In genomic region chr1:228486596-228487335, GRCh38 we compare ENCODE assay signal across 1 cellular context.
A peak's percentile ranks its signal among the peaks of the same experiment; 100 is the strongest.
TF ChIP-seq lines count a peak whose summit lies in the region.

No MANE protein-coding gene starts in this region.

TF ChIP-seq in HepG2, 621 proteins besides CTCF, POLR2A, EP300 and RAD21 (continued from another document and continues in another):
- TF ChIP-seq DRAP1 (CRISPR knock-in tag; IDR thresholded peaks at IDR 0.05), result peak; percentile 54; the same call in 1 of the 2 replicates
- peak; percentile 78; the same call in 1 of the 2 replicates for TF ChIP-seq ZBTB44 (CRISPR knock-in tag; IDR thresholded peaks at IDR 0.05)
- peak; percentile 78 for TF ChIP-seq CBFB (CRISPR knock-in tag; IDR thresholded peaks at IDR 0.05)
- TF ChIP-seq ZBTB43 (CRISPR knock-in tag; conservative IDR thresholded peaks at IDR 0.05), result peak; percentile 73
- TF ChIP-seq SAP130 (CRISPR knock-in tag; IDR thresholded peaks at IDR 0.05; ENCODE audit: low read depth), result peak; percentile 77
- TF ChIP-seq ZNF431 (CRISPR knock-in tag; IDR thresholded peaks at IDR 0.05; ENCODE audit: borderline replicate concordance, low read depth), result no peak; the same call in 1 of the 2 replicates
- peak; percentile 88 for TF ChIP-seq ZFX (CRISPR knock-in tag; IDR thresholded peaks at IDR 0.05; ENCODE audit: low read depth)
- TF ChIP-seq ZNF770 (CRISPR knock-in tag; IDR thresholded peaks at IDR 0.05), result peak; percentile 69
- 0 out of 2 replicates have a peak, but pooled peaks have one; percentile 38 for TF ChIP-seq ZNF136 (CRISPR knock-in tag; IDR thresholded peaks at IDR 0.05; ENCODE audit: low read depth)
- peak; percentile 94 for TF ChIP-seq MYPOP (CRISPR knock-in tag; IDR thresholded peaks at IDR 0.05)
- peak; percentile 81; the same call in 1 of the 2 replicates for TF ChIP-seq CERS6 (CRISPR knock-in tag; IDR thresholded peaks at IDR 0.05)
- peak; percentile 65; the same call in 1 of the 2 replicates for TF ChIP-seq NPAS2 (CRISPR knock-in tag; IDR thresholded peaks at IDR 0.05; ENCODE audit: borderline replicate concordance)
- no peak; the same call in 1 of the 2 replicates for TF ChIP-seq ZFP82 (CRISPR knock-in tag; IDR thresholded peaks at IDR 0.05; ENCODE audit: borderline replicate concordance)
- TF ChIP-seq PHF5A (CRISPR knock-in tag; IDR thresholded peaks at IDR 0.05; ENCODE audit: low read depth, unreplicated experiment), result no peak
- TF ChIP-seq DNMT1 (CRISPR knock-in tag; IDR thresholded peaks at IDR 0.05), result peak; percentile 90; the same call in 1 of the 2 replicates
- peak; percentile 97; the same call in 1 of the 2 replicates for TF ChIP-seq ZNF558 (CRISPR knock-in tag; IDR thresholded peaks at IDR 0.05; ENCODE audit: borderline replicate concordance)
- TF ChIP-seq ZNF17 (CRISPR knock-in tag; IDR thresholded peaks at IDR 0.05), result no peak
- no peak for TF ChIP-seq NR2C2 (CRISPR knock-in tag; IDR thresholded peaks at IDR 0.05; ENCODE audit: borderline replicate concordance)
- TF ChIP-seq ZBTB4 (CRISPR knock-in tag; IDR thresholded peaks at IDR 0.05; ENCODE audit: borderline replicate concordance), result peak; percentile 86; the same call in 1 of the 2 replicates
- TF ChIP-seq MLLT10 (CRISPR knock-in tag; IDR thresholded peaks at IDR 0.05), result no peak
- no peak for TF ChIP-seq ZNF7 (CRISPR knock-in tag; IDR thresholded peaks at IDR 0.05)
- TF ChIP-seq ZNF30 (CRISPR knock-in tag; IDR thresholded peaks at IDR 0.05), result no peak
- TF ChIP-seq RFX1 (IDR thresholded peaks at IDR 0.05), result no peak
- no peak for TF ChIP-seq REST (IDR thresholded peaks at IDR 0.05; ENCODE audit: borderline replicate concordance in 1 of 2, low read depth in 1 of 2, low read length in 2 of 2)
- TF ChIP-seq RAD51 (IDR thresholded peaks at IDR 0.05; ENCODE audit: borderline replicate concordance), result peak; percentile 47
- no peak for TF ChIP-seq ZNF10 (CRISPR knock-in tag; IDR thresholded peaks at IDR 0.05; ENCODE audit: borderline replicate concordance, low read depth)
- no peak for TF ChIP-seq SIN3A (IDR thresholded peaks at IDR 0.05; ENCODE audit: borderline replicate concordance, low read depth, low read length)
- peak; percentile 89; the same call in 1 of the 2 replicates for TF ChIP-seq TIGD3 (CRISPR knock-in tag; IDR thresholded peaks at IDR 0.05; ENCODE audit: borderline replicate concordance)
- peak; percentile 65; the same call in 1 of the 2 replicates for TF ChIP-seq POLR2G (IDR thresholded peaks at IDR 0.05; ENCODE audit: low read depth, low read length)
- TF ChIP-seq NCOA1 (CRISPR knock-in tag; IDR thresholded peaks at IDR 0.05), result no peak
- TF ChIP-seq LBX2 (CRISPR knock-in tag; IDR thresholded peaks at IDR 0.05; ENCODE audit: borderline replicate concordance), result no peak
- no peak for TF ChIP-seq MTF2 (CRISPR knock-in tag; IDR thresholded peaks at IDR 0.05; ENCODE audit: borderline replicate concordance)
- TF ChIP-seq ZMYM3 (CRISPR knock-in tag; IDR thresholded peaks at IDR 0.05), result peak; percentile 22; the same call in 1 of the 2 replicates
- no peak for TF ChIP-seq REXO4 (CRISPR knock-in tag; IDR thresholded peaks at IDR 0.05; ENCODE audit: borderline replicate concordance)
- no peak for TF ChIP-seq ZNF720 (CRISPR knock-in tag; IDR thresholded peaks at IDR 0.05)
- no peak for TF ChIP-seq NFE2 (CRISPR knock-in tag; IDR thresholded peaks at IDR 0.05)
- peak; percentile 94; the same call in 1 of the 2 replicates for TF ChIP-seq E2F2 (CRISPR knock-in tag; IDR thresholded peaks at IDR 0.05; ENCODE audit: borderline replicate concordance)
- peak; percentile 88; the same call in 1 of the 2 replicates for TF ChIP-seq ETS1 (CRISPR knock-in tag; IDR thresholded peaks at IDR 0.05)
- no peak for TF ChIP-seq CENPBD1 (CRISPR knock-in tag; IDR thresholded peaks at IDR 0.05; ENCODE audit: borderline replicate concordance, low read depth)
- peak; percentile 62; the same call in 1 of the 2 replicates for TF ChIP-seq ZNF451 (CRISPR knock-in tag; IDR thresholded peaks at IDR 0.05)
